Comparison of ENCODE assay signal across 20 cellular contexts in genomic region chr1:201420608-201421002, GRCh38. TPM values are rescaled to one million over a fixed set of nuclear protein-coding genes. Genes with fewer than 3 reads are reported as not detected.
"Had no signal": no experiment of that assay in that cellular context is flagged by ENCODE, and none has a peak within 500 bp of the region (broad histone marks: within the 10 kb centered on the region; RNA-seq: fewer than 3 reads in every experiment).

No MANE protein-coding gene starts in this region.

- DNase-seq: activated effector memory CD4-positive, alpha-beta T cell treated with Interleukin-2 at 50 U/mL for 16 hours; activated naive CD4-positive, alpha-beta T cell treated with anti-CD3 and anti-CD28 coated beads, Interleukin-2, amount 50 U/mL, for 16 hours; activated T-cell treated with anti-CD3 and anti-CD28 coated beads, Interleukin-2, amount 50 U/mL, for 1 hour; adrenal gland; cortex of kidney; effector CD4-positive, alpha-beta T cell; esophagus squamous epithelium; hippocampal formation; kidney; T-cell; T1000 had no signal

- H3K36me3 ChIP-seq: adrenal gland, esophagus squamous epithelium, neutrophil, suprapubic skin had no signal

- H3K4me1 Mint-ChIP-seq: central memory CD8-positive, alpha-beta T cell; T-cell had no signal

- H3K27ac ChIP-seq: adrenal gland, esophagus squamous epithelium, neutrophil, parathyroid adenoma, suprapubic skin had no signal

- H3K4me3 ChIP-seq: adrenal gland, esophagus squamous epithelium, suprapubic skin had no signal

- H3K9ac ChIP-seq: parathyroid adenoma had no signal

- H3K27me3 ChIP-seq: adrenal gland, esophagus squamous epithelium, suprapubic skin had no signal

- H2AFZ ChIP-seq: parathyroid adenoma had no signal

- H3K27ac Mint-ChIP-seq: stimulated activated naive CD8-positive, alpha-beta T cell treated with anti-CD3 and anti-CD28 coated beads, Interleukin-15, Interleukin-2, amounts not matched to agents 100 ng/mL and 50 ng/mL, for 24 hours; T-cell; type B pancreatic cell had no signal

- H3K79me2 ChIP-seq: parathyroid adenoma had no signal

- H3K9me3 ChIP-seq: adrenal gland, esophagus squamous epithelium, neutrophil, suprapubic skin had no signal

- H3K4me1 ChIP-seq: adrenal gland, esophagus squamous epithelium, parathyroid adenoma, suprapubic skin had no signal

- H3K9me3 Mint-ChIP-seq: central memory CD8-positive, alpha-beta T cell; stimulated activated naive CD8-positive, alpha-beta T cell treated with anti-CD3 and anti-CD28 coated beads, Interleukin-15, Interleukin-2, amounts not matched to agents 100 ng/mL and 50 ng/mL, for 24 hours; T-cell; type B pancreatic cell had no signal

- H3K36me3 Mint-ChIP-seq: T-cell, type B pancreatic cell had no signal

- H3K4me3 Mint-ChIP-seq: central memory CD8-positive, alpha-beta T cell; stimulated activated naive CD8-positive, alpha-beta T cell treated with anti-CD3 and anti-CD28 coated beads, Interleukin-15, Interleukin-2, amounts not matched to agents 100 ng/mL and 50 ng/mL, for 24 hours; T-cell; type B pancreatic cell had no signal

RNA-seq across cellular contexts. Expression of gene TNNI1, which starts 0.9 kb away (rescaled TPM):
- total RNA-seq: endothelial cell of umbilical vein, esophagus squamous epithelium, kidney, renal cortical epithelial cell, T-cell had no signal
- polyA plus RNA-seq: endothelial cell of umbilical vein had no signal

RNA-seq across cellular contexts. Expression of gene LAD1, which starts 21.5 kb away (rescaled TPM):
- total RNA-seq: endothelial cell of umbilical vein, fibroblast of villous mesenchyme had no signal
- polyA plus RNA-seq: endothelial cell of umbilical vein had no signal

RNA-seq across cellular contexts. Expression of gene TNNT2, which starts 43.1 kb away (rescaled TPM):
- total RNA-seq: endothelial cell of umbilical vein, T-cell had no signal
- polyA plus RNA-seq: endothelial cell of umbilical vein had no signal
